In genomic region chr19:19595171-19595701, GRCh38 we compare ENCODE assay signal across 10 cellular contexts. TPM values are rescaled to one million over a fixed set of nuclear protein-coding genes. Genes with fewer than 3 reads are reported as not detected.
DNase-seq lines count a peak whose midpoint lies in the region; ATAC-seq and TF ChIP-seq lines count a peak whose summit lies in the region.
"Had no signal": no experiment of that assay in that cellular context is flagged by ENCODE, and none has a peak within 500 bp of the region (broad histone marks: within the 10 kb centered on the region; RNA-seq: fewer than 3 reads in every experiment).

No MANE protein-coding gene starts in this region.

- peaks cover 25% of the 10 kb centered on the region for H3K36me3 Mint-ChIP-seq in activated B cell treated with CpG ODN at 0.5 μM for 24 hours (ENCODE audit: low read depth)

- H3K27ac ChIP-seq in left lung (peak overlapping the region; percentile 17 to 34), left ventricle myocardium inferior (replicated peaks) (no peak overlapping the region)

- H3K4me1 Mint-ChIP-seq in activated B cell treated with CpG ODN at 0.5 μM for 24 hours: peaks cover 64% of the 10 kb centered on the region

- no peak for TF ChIP-seq CTCF in AG09309 (IDR thresholded peaks at IDR 0.05; ENCODE audit: control insufficient read depth, insufficient read depth, low read depth, low read length, missing control alignments)
- peak; percentile 9 for TF ChIP-seq CTCF in GM12864 (IDR thresholded peaks at IDR 0.05; ENCODE audit: low read depth, low read length, missing control alignments)
- no peak for TF ChIP-seq CTCF in activated B cell treated with CpG ODN at 0.5 μM for 24 hours (IDR thresholded peaks at IDR 0.05)
- no peak for TF ChIP-seq CTCF in left lung (IDR thresholded peaks at IDR 0.05)
- no peak for TF ChIP-seq CTCF in left ventricle myocardium inferior (IDR thresholded peaks at IDR 0.05; ENCODE audit: borderline replicate concordance)

- H3K27me3 ChIP-seq in left lung: no peaks in the 10 kb centered on the region
- no peaks in the 10 kb centered on the region for H3K27me3 ChIP-seq in left ventricle myocardium inferior (ENCODE audit: low read depth)

- POLR2A ChIA-PET in activated B cell treated with CpG ODN at 0.5 μM for 24 hours (lab: Charles Lee): interaction anchor here (0.6 kb wide), 1 partner anchor 18 kb away, joined by 7 read pairs; no protein-coding TSS in a partner anchor

- H3K27me3 Mint-ChIP-seq in activated B cell treated with CpG ODN at 0.5 μM for 24 hours: no peaks in the 10 kb centered on the region

- H3K36me3 ChIP-seq in left lung (no peaks in the 10 kb centered on the region), left ventricle myocardium inferior (no peaks in the 10 kb centered on the region)

- peak; percentile 32 for DNase-seq in AG09309 (ENCODE audit: low read depth)
- DNase-seq in GM12864 (ENCODE audit: low read depth): no peak
- DNase-seq in activated B cell treated with CpG ODN at 0.5 μM for 24 hours: no peak
- DNase-seq in left lung: peak; percentile 28 to 45
- DNase-seq in left ventricle myocardium inferior: no peak
- DNase-seq in NAMALWA (ENCODE audit: low spot score): no peak
- no peak for DNase-seq in SW480 (ENCODE audit: low spot score)
- DNase-seq: cortex of kidney, right cardiac atrium had no signal

- CTCF ChIA-PET in activated B cell treated with CpG ODN at 0.5 μM for 24 hours (lab: Charles Lee): no interaction called here

- ATAC-seq in activated B cell treated with CpG ODN at 0.5 μM for 24 hours (ENCODE audit: low read depth) (no peak), left lung (peak; percentile 80), GM21717 (IDR thresholded peaks at IDR 0.05; ENCODE audit: unreplicated experiment) (no peak)

- H3K9me3 ChIP-seq in left lung (no peaks in the 10 kb centered on the region), left ventricle myocardium inferior (replicated peaks) (no peaks in the 10 kb centered on the region)

- H3K9me3 Mint-ChIP-seq in activated B cell treated with CpG ODN at 0.5 μM for 24 hours: no peaks in the 10 kb centered on the region

- H3K4me3 Mint-ChIP-seq in activated B cell treated with CpG ODN at 0.5 μM for 24 hours: peak overlapping the region; percentile 15

- H3K4me3 ChIP-seq in AG09309 (ENCODE audit: control insufficient read depth, low read depth, low read length) (no peak overlapping the region), GM12864 (ENCODE audit: low read depth, low read length) (no peak overlapping the region), left lung (no peak overlapping the region), left ventricle myocardium inferior (no peak overlapping the region)

- intact Hi-C loops in activated B cell treated with CpG ODN at 0.5 μM for 24 hours (cut with micrococcal nuclease): loop anchor here (5.0 to 10.0 kb wide), 2 partner anchors 53 to 270 kb away; partner anchors contain the start of genes MAU2 and SUGP1
- intact Hi-C loops in left lung (cut with DNase I): no loop called here
- intact Hi-C loops in left ventricle myocardium inferior (cut with micrococcal nuclease): no loop called here

- H3K4me1 ChIP-seq in left lung (peaks cover 10 to 35% of the 10 kb centered on the region in 2 donors), left ventricle myocardium inferior (peaks cover 7% of the 10 kb centered on the region)

- peak overlapping the region; percentile 46 for H3K27ac Mint-ChIP-seq in activated B cell treated with CpG ODN at 0.5 μM for 24 hours

RNA-seq across cellular contexts. Expression of gene PBX4, which starts 23.3 kb away (rescaled TPM):
- 19.4 and 21.8 TPM in 2 replicates for total RNA-seq in activated B cell treated with CpG ODN at 0.5 μM for 24 hours
- total RNA-seq in left lung: 1 to 10 TPM; 1.8 to 3.4 TPM
- not detected for total RNA-seq in left ventricle myocardium inferior

RNA-seq across cellular contexts. Expression of gene LPAR2, which starts 32.8 kb away (rescaled TPM):
- total RNA-seq in activated B cell treated with CpG ODN at 0.5 μM for 24 hours: 29.0 and 33.7 TPM in 2 replicates
- 10 to 100 TPM; 16.1 to 36.2 TPM for total RNA-seq in left lung
- total RNA-seq in left ventricle myocardium inferior: 0.88 TPM

RNA-seq across cellular contexts. Expression of gene GMIP, which starts 48.2 kb away (rescaled TPM):
- total RNA-seq in activated B cell treated with CpG ODN at 0.5 μM for 24 hours: 129 and 130 TPM in 2 replicates
- total RNA-seq in left lung: 10 to 100 TPM; 21.5 to 57.2 TPM
- 3.0 TPM for total RNA-seq in left ventricle myocardium inferior

RNA-seq across cellular contexts. Expression of gene CILP2, which starts 57.2 kb away (rescaled TPM):
- total RNA-seq in activated B cell treated with CpG ODN at 0.5 μM for 24 hours: 0.27 and 0.29 TPM in 2 replicates
- 10 to 100 TPM in 1 of 2 donors, under 1 TPM in 1; 0.31 to 17.8 TPM for total RNA-seq in left lung
- 0.08 TPM for total RNA-seq in left ventricle myocardium inferior

Comparison
In these comparisons a context has a peak if more than half of its experiments do, and no peak if none do; other contexts are left out.
1. DNase-seq: peak in AG09309 (single experiment) and left lung (2 of 2); none in GM12864 (single experiment), activated B cell treated with CpG ODN at 0.5 μM for 24 hours (single experiment), left ventricle myocardium inferior (single experiment), NAMALWA (single experiment) and SW480 (single experiment).